Comparison of ENCODE assay signal across 32 cellular contexts in genomic region chr1:198268784-198269183, GRCh38.
A peak's percentile ranks its signal among the peaks of the same experiment; 100 is the strongest.
DNase-seq lines count a peak whose midpoint lies in the region; ATAC-seq and TF ChIP-seq lines count a peak whose summit lies in the region.
"Had no signal": no experiment of that assay in that cellular context is flagged by ENCODE, and none has a peak within 500 bp of the region (broad histone marks: within the 10 kb centered on the region; RNA-seq: fewer than 3 reads in every experiment).

No MANE protein-coding gene starts in this region.

- peaks cover 28 to 48% of the 10 kb centered on the region in 2 experiments; a peak in 3 of 4 replicates for H3K4me1 ChIP-seq in SK-N-SH (ENCODE audit: control insufficient read depth in 1 of 2, insufficient read depth in 2 of 2, low read depth in 1 of 2, low read length in 1 of 2)
- H3K4me1 ChIP-seq in IMR-90 (ENCODE audit: control insufficient read depth, insufficient read depth, low read length): peaks cover 13% of the 10 kb centered on the region
- H3K4me1 ChIP-seq in adrenal gland (replicated peaks in 1 of 2): peaks cover 19 to 69% of the 10 kb centered on the region in 2 donors
- peaks cover 63% of the 10 kb centered on the region for H3K4me1 ChIP-seq in osteoblast (ENCODE audit: insufficient read depth, low read length)

- H2BK5ac ChIP-seq in IMR-90 (ENCODE audit: low read depth, low read length, poor library complexity, severe bottlenecking): peak overlapping the region; percentile 87

- in situ Hi-C loops in IMR-90 (cut with MboI; ENCODE audit: low sequenced_read_pairs): loop anchor here (10.0 kb wide), 1 partner anchor 176 kb away; no protein-coding TSS in a partner anchor

- peak overlapping the region; percentile 55 to 81 for H4K8ac ChIP-seq in IMR-90 (ENCODE audit: low read depth in 2 of 2, low read length in 2 of 2)

- H3K79me2 ChIP-seq in SK-N-SH (ENCODE audit: insufficient read depth): peaks cover 91% of the 10 kb centered on the region
- peaks cover 67% of the 10 kb centered on the region for H3K79me2 ChIP-seq in osteoblast (ENCODE audit: insufficient read depth, low read length)

- peak overlapping the region; percentile 88 for H3K4ac ChIP-seq in IMR-90 (ENCODE audit: low read depth, low read length)

- peaks cover 95% of the 10 kb centered on the region for H3F3A ChIP-seq in SK-N-SH (replicated peaks; ENCODE audit: insufficient read depth)

- no peaks in the 10 kb centered on the region for H3K27me3 ChIP-seq in SK-N-SH (ENCODE audit: insufficient read depth)
- H3K27me3 ChIP-seq in IMR-90 (ENCODE audit: control insufficient read depth, insufficient read depth, low read length): no peaks in the 10 kb centered on the region
- H3K27me3 ChIP-seq in adrenal gland: no peaks in the 10 kb centered on the region
- H3K27me3 ChIP-seq in osteoblast (ENCODE audit: insufficient read depth, low read length): no peaks in the 10 kb centered on the region
- H3K27me3 ChIP-seq: esophagus squamous epithelium, stomach, tibial artery had no signal

- H3K79me1 ChIP-seq in IMR-90 (ENCODE audit: low read depth in 1 of 2, low read length in 2 of 2): peaks cover 12 to 50% of the 10 kb centered on the region in 2 experiments

- no peak for TF ChIP-seq EP300 in SK-N-SH (IDR thresholded peaks at IDR 0.05; ENCODE audit: borderline replicate concordance in 1 of 2, low read depth in 1 of 2, low read length in 1 of 2)

- peak overlapping the region; percentile 73 for H3K4me2 ChIP-seq in SK-N-SH
- no peak overlapping the region; the same call in 1 of the 2 replicates for H3K4me2 ChIP-seq in IMR-90 (ENCODE audit: low read depth, low read length)
- H3K4me2 ChIP-seq in osteoblast (ENCODE audit: insufficient read depth, low read length): no peak overlapping the region
- H3K4me2 ChIP-seq: A549 had no signal

- H2BK20ac ChIP-seq in IMR-90 (ENCODE audit: low read depth, low read length): peak overlapping the region; percentile 60

- CTCF ChIA-PET in SK-N-SH (lab: Yijun Ruan, JAX) (no interaction called here), IMR-90 (lab: Yijun Ruan, JAX) (interaction anchor here (1.1 kb wide), 1 partner anchor 8 kb away, joined by 3 read pairs; no protein-coding TSS in a partner anchor)

- H3K23ac ChIP-seq in IMR-90 (ENCODE audit: low read depth, low read length): peak overlapping the region; percentile 36; the same call in 1 of the 2 replicates

- dilution Hi-C loops in IMR-90 (cut with HindIII; ENCODE audit: low sequenced_read_pairs, unreplicated experiment): no loop called here

- H2BK120ac ChIP-seq in IMR-90 (ENCODE audit: low read depth, low read length): peak overlapping the region; percentile 69

- H3K56ac ChIP-seq in IMR-90 (ENCODE audit: extremely low read depth, insufficient read depth, low read length): peak overlapping the region; percentile 57; the same call in 1 of the 2 replicates

- H3K27ac ChIP-seq in SK-N-SH (ENCODE audit: low read depth in 2 of 2, low read length in 1 of 2) (peak overlapping the region; percentile 85 to 93), IMR-90 (ENCODE audit: insufficient read depth, low read length) (peak overlapping the region; percentile 71), adrenal gland (peak overlapping the region; percentile 31 to 56 (median 38)), osteoblast (ENCODE audit: low read depth, low read length) (peak overlapping the region; percentile 90)
- H3K27ac ChIP-seq: esophagus squamous epithelium, HL-60, psoas muscle, skin epidermis, stomach, tibial artery, WERI-Rb-1 had no signal

- peak overlapping the region; percentile 36; the same call in 1 of the 2 replicates for H4K5ac ChIP-seq in IMR-90 (ENCODE audit: low read depth, low read length)

- H3K9ac ChIP-seq in SK-N-SH (peak overlapping the region; percentile 60), IMR-90 (ENCODE audit: low read depth, low read length) (peak overlapping the region; percentile 9; the same call in 1 of the 2 replicates)

- no peak for TF ChIP-seq POLR2A in IMR-90 (IDR thresholded peaks at IDR 0.05; ENCODE audit: low read depth, low read length)
- no peak for TF ChIP-seq POLR2A in adrenal gland (IDR thresholded peaks at IDR 0.05)

- POLR2A ChIA-PET in SK-N-SH (lab: Yijun Ruan, JAX) (no interaction called here), IMR-90 (lab: Charles Lee; ENCODE audit: unreplicated experiment) (no interaction called here)

- no peaks in the 10 kb centered on the region for H3K9me1 ChIP-seq in IMR-90 (ENCODE audit: insufficient read depth, low read length)

- intact Hi-C loops in IMR-90 (cut with micrococcal nuclease) (no loop called here), adrenal gland (cut with DNase I) (loop anchor here in 1 of 2 donors (10.0 kb wide), 1 partner anchor 94 kb away; no protein-coding TSS in a partner anchor)

- peak overlapping the region; percentile 71; the same call in 2 of the 3 replicates for H2BK15ac ChIP-seq in IMR-90 (ENCODE audit: low read depth, low read length)

- no peaks in the 10 kb centered on the region for H3K9me2 ChIP-seq in SK-N-SH

- no peak for TF ChIP-seq RAD21 in SK-N-SH (IDR thresholded peaks at IDR 0.05; ENCODE audit: low read length)
- no peak for TF ChIP-seq RAD21 in IMR-90 (IDR thresholded peaks at IDR 0.05; ENCODE audit: low read length)

- H3K14ac ChIP-seq in IMR-90 (replicated peaks; ENCODE audit: low read depth, low read length): peak overlapping the region; percentile 65

- H2AK9ac ChIP-seq in IMR-90 (replicated peaks; ENCODE audit: low read depth, low read length, poor library complexity): no peak overlapping the region

- H3K36me3 ChIP-seq in SK-N-SH (replicated peaks in 1 of 2; ENCODE audit: control insufficient read depth in 1 of 2, insufficient read depth in 2 of 2, low read length in 1 of 2) (peaks cover 42 to 51% of the 10 kb centered on the region in 2 experiments), IMR-90 (ENCODE audit: control insufficient read depth, insufficient read depth, low read length) (peaks cover 4% of the 10 kb centered on the region; the same call in 1 of the 2 replicates), adrenal gland (replicated peaks in 1 of 2) (no peaks in the 10 kb centered on the region), osteoblast (ENCODE audit: insufficient read depth, low read length) (peaks cover 35% of the 10 kb centered on the region)
- H3K36me3 ChIP-seq: WERI-Rb-1 had no signal

- WGBS in SK-N-SH (ENCODE audit: low lambda C conversion rate): 83% methylated on average over 1 of the region's 1 CpG
- WGBS in IMR-90 (ENCODE audit: extremely low coverage in 2 of 2, insufficient read length in 1 of 2), 2 experiments: no CpG with 5 or more reads among the region's 1 CpG
- WGBS in adrenal gland, 4 donors: 74 to 89% (median 76%) methylated on average over 1 of the region's 1 CpG

- no peaks in the 10 kb centered on the region for H3K9me3 ChIP-seq in SK-N-SH
- no peaks in the 10 kb centered on the region; the same call in 1 of the 2 replicates for H3K9me3 ChIP-seq in IMR-90 (ENCODE audit: control insufficient read depth, insufficient read depth, low read length)
- H3K9me3 ChIP-seq in adrenal gland (replicated peaks in 1 of 3): no peaks in the 10 kb centered on the region
- no peaks in the 10 kb centered on the region for H3K9me3 ChIP-seq in osteoblast (ENCODE audit: low read depth, low read length)
- H3K9me3 ChIP-seq: A549, esophagus squamous epithelium, psoas muscle, stomach, tibial artery had no signal

- H4K91ac ChIP-seq in IMR-90 (ENCODE audit: insufficient read depth, low read depth, low read length): peak overlapping the region; percentile 77

- no peak for DNase-seq in SK-N-SH
- DNase-seq in IMR-90: no peak
- DNase-seq in adrenal gland: no peak
- no peak for DNase-seq in osteoblast (ENCODE audit: insufficient read length, low spot score, missing footprints)
- no peak for DNase-seq in NCI-H1694 (lab: John Stamatoyannopoulos, UW)
- no peak for DNase-seq in LoVo (ENCODE audit: low spot score)
- DNase-seq in NAMALWA (ENCODE audit: low spot score): no peak
- DNase-seq: activated CD4-positive, alpha-beta T cell treated with anti-CD3 and anti-CD28 coated beads, Interleukin-2, amount 10 ng/mL, durations not matched to agents 7 days and 5 days; activated naive CD4-positive, alpha-beta T cell treated with anti-CD3 and anti-CD28 coated beads for 36 hours; activated T-cell treated with anti-CD3 and anti-CD28 coated beads, Interleukin-2, amount 50 U/mL, for 4 hours; amniotic stem cell; CD8-positive, alpha-beta memory T cell; cortex of kidney; DMS153; endodermal cell; esophagus squamous epithelium; hippocampal formation; midbrain; naive thymus-derived CD4-positive, alpha-beta T cell; NCI-H187 treated with DMSO at 0.1 percent for 48 hours; NCI-H524 treated with DMSO at 0.1 percent for 48 hours; NK-92 treated with Interleukin-12 subunit alpha and Interleukin-12 subunit beta, amount 100 ng/mL, for 24 hours; nucleus accumbens; psoas muscle; stomach; tibial artery; WERI-Rb-1 had no signal

- peak overlapping the region; percentile 97 for H2AK5ac ChIP-seq in IMR-90 (ENCODE audit: low read depth, low read length)

- H2AFZ ChIP-seq in SK-N-SH (ENCODE audit: low read depth) (no peak overlapping the region), IMR-90 (replicated peaks; ENCODE audit: low read length, poor library complexity) (no peak overlapping the region), osteoblast (ENCODE audit: low read length) (no peak overlapping the region)

- peak overlapping the region; percentile 55; the same call in 1 of the 2 replicates for H3K18ac ChIP-seq in IMR-90 (ENCODE audit: low read depth, low read length)

- H4K20me1 ChIP-seq in SK-N-SH (ENCODE audit: insufficient read depth) (no peaks in the 10 kb centered on the region), IMR-90 (ENCODE audit: insufficient read depth, low read length) (no peaks in the 10 kb centered on the region), osteoblast (ENCODE audit: insufficient read depth, low read length) (peaks cover 2% of the 10 kb centered on the region)

- ATAC-seq in SK-N-SH treated with all-trans-retinoic acid at 6 μM for 48 hours: no peak; the same call in 2 of the 3 replicates
- no peak for ATAC-seq in IMR-90 (ENCODE audit: low read depth)
- ATAC-seq: activated T-cell treated with anti-CD3 and anti-CD28 coated beads, Interleukin-2, amount 50 U/mL, for 4 hours; left lobe of liver; naive thymus-derived CD4-positive, alpha-beta T cell; psoas muscle had no signal

- no TSS peak for BruUV-seq in IMR-90 (replicated peaks; lab: Mats Ljungman, UMichigan)

- TF ChIP-seq CTCF in SK-N-SH (IDR thresholded peaks at IDR 0.05) (no peak), IMR-90 (conservative IDR thresholded peaks at IDR 0.05; ENCODE audit: low read depth, low read length) (no peak), adrenal gland (IDR thresholded peaks at IDR 0.05) (no peak), osteoblast (IDR thresholded peaks at IDR 0.05; ENCODE audit: extremely low read depth, low read depth, low read length) (no peak)

- H3K4me3 ChIP-seq in SK-N-SH (ENCODE audit: low read depth in 2 of 2, low read length in 1 of 2) (no peak overlapping the region), IMR-90 (ENCODE audit: insufficient read depth, low read depth, low read length) (no peak overlapping the region), adrenal gland (no peak overlapping the region), osteoblast (ENCODE audit: insufficient read depth, low read length) (no peak overlapping the region)
- H3K4me3 ChIP-seq: A549, esophagus squamous epithelium, psoas muscle, skin epidermis, stomach, tibial artery had no signal

TF ChIP-seq in SK-N-SH, 30 proteins besides CTCF, POLR2A, EP300 and RAD21 (continues in another document):
- TF ChIP-seq JUND (IDR thresholded peaks at IDR 0.05): no peak

TF ChIP-seq in IMR-90, 13 proteins besides CTCF, POLR2A, EP300 and RAD21 (continues in another document):
- TF ChIP-seq SMC3 (IDR thresholded peaks at IDR 0.05; ENCODE audit: low read depth, low read length): no peak

Comparison
In these comparisons a context has a peak if more than half of its experiments do, and no peak if none do; other contexts are left out.
1. H3K27ac ChIP-seq: peak in every context shown above with its lines; median percentile 90 in osteoblast; 89 in SK-N-SH; 71 in IMR-90; 38 in adrenal gland.